1 cellular context compared by ENCODE assay signal in genomic region chr6:166387642-166388325, GRCh38.
TF ChIP-seq lines count a peak whose summit lies in the region.

No MANE protein-coding gene starts in this region.

TF ChIP-seq in HepG2, 621 proteins besides CTCF, POLR2A, EP300 and RAD21 (continued from another document and continues in another):
- TF ChIP-seq ZNF775 (CRISPR knock-in tag; IDR thresholded peaks at IDR 0.05; ENCODE audit: borderline replicate concordance) (peak; percentile 56; the same call in 1 of the 2 replicates), PBX2 (CRISPR knock-in tag; IDR thresholded peaks at IDR 0.05) (peak; percentile 18; the same call in 1 of the 2 replicates), ZNF407 (CRISPR knock-in tag; IDR thresholded peaks at IDR 0.05; ENCODE audit: not compliant biosample characterization) (no peak), GTF2F1 (IDR thresholded peaks at IDR 0.05; ENCODE audit: low read length) (no peak), ZBTB14 (CRISPR knock-in tag; IDR thresholded peaks at IDR 0.05) (no peak; the same call in 1 of the 2 replicates), MTA1 (CRISPR knock-in tag; IDR thresholded peaks at IDR 0.05; ENCODE audit: borderline replicate concordance) (no peak; the same call in 1 of the 2 replicates), TSC22D2 (CRISPR knock-in tag; IDR thresholded peaks at IDR 0.05; ENCODE audit: borderline replicate concordance) (0 out of 2 replicates have a peak, but pooled peaks have one; percentile 26), SKIL (CRISPR knock-in tag; IDR thresholded peaks at IDR 0.05; ENCODE audit: borderline replicate concordance) (peak; percentile 51; the same call in 1 of the 2 replicates), ZNF777 (CRISPR knock-in tag; IDR thresholded peaks at IDR 0.05) (no peak), HMG20B (CRISPR knock-in tag; conservative IDR thresholded peaks at IDR 0.05) (peak; percentile 73; the same call in 1 of the 2 replicates), ZNF430 (CRISPR knock-in tag; IDR thresholded peaks at IDR 0.05) (0 out of 2 replicates have a peak, but pooled peaks have one; percentile 26), MXD1 (CRISPR knock-in tag; IDR thresholded peaks at IDR 0.05) (no peak), ZNF773 (CRISPR knock-in tag; IDR thresholded peaks at IDR 0.05; ENCODE audit: borderline replicate concordance) (no peak), ZNF678 (CRISPR knock-in tag; IDR thresholded peaks at IDR 0.05) (no peak), ZNF546 (CRISPR knock-in tag; conservative IDR thresholded peaks at IDR 0.05) (no peak; the same call in 1 of the 2 replicates), TBP (CRISPR knock-in tag; IDR thresholded peaks at IDR 0.05) (no peak), ZNF382 (CRISPR knock-in tag; IDR thresholded peaks at IDR 0.05; ENCODE audit: borderline replicate concordance) (no peak), ETV5 (CRISPR knock-in tag; IDR thresholded peaks at IDR 0.05; ENCODE audit: borderline replicate concordance) (peak; percentile 89), PLSCR1 (CRISPR knock-in tag; IDR thresholded peaks at IDR 0.05; ENCODE audit: borderline replicate concordance) (no peak), PAWR (CRISPR knock-in tag; IDR thresholded peaks at IDR 0.05; ENCODE audit: borderline replicate concordance) (no peak), FUBP1 (CRISPR knock-in tag; IDR thresholded peaks at IDR 0.05; ENCODE audit: borderline replicate concordance) (no peak), HINFP (CRISPR knock-in tag; IDR thresholded peaks at IDR 0.05; ENCODE audit: low read depth) (no peak), HCFC1 (IDR thresholded peaks at IDR 0.05; ENCODE audit: low read depth, low read length) (no peak), ZNF121 (CRISPR knock-in tag; IDR thresholded peaks at IDR 0.05) (peak; percentile 72), ZNF282 (IDR thresholded peaks at IDR 0.05; ENCODE audit: partially characterized antibody) (no peak), NR2C2 (CRISPR knock-in tag; IDR thresholded peaks at IDR 0.05; ENCODE audit: borderline replicate concordance) (peak; percentile 91), ZNF496 (CRISPR knock-in tag; IDR thresholded peaks at IDR 0.05; ENCODE audit: insufficient replicate concordance) (no peak), DNMT1 (CRISPR knock-in tag; IDR thresholded peaks at IDR 0.05) (no peak), HOXA7 (CRISPR knock-in tag; IDR thresholded peaks at IDR 0.05) (no peak), ADNP (CRISPR knock-in tag; IDR thresholded peaks at IDR 0.05) (no peak), ELF1 (CRISPR knock-in tag; IDR thresholded peaks at IDR 0.05) (peak; percentile 60), ZNF468 (CRISPR knock-in tag; IDR thresholded peaks at IDR 0.05) (no peak), ZNF124 (CRISPR knock-in tag; IDR thresholded peaks at IDR 0.05) (no peak; the same call in none of the 2 replicates), ZNF296 (CRISPR knock-in tag; conservative IDR thresholded peaks at IDR 0.05) (no peak), SNAI1 (CRISPR knock-in tag; IDR thresholded peaks at IDR 0.05; ENCODE audit: borderline replicate concordance) (no peak)
